1 cellular context compared by ENCODE assay signal in genomic region chr3:102570551-102570950, GRCh38.
TF ChIP-seq lines count a peak whose summit lies in the region.

No MANE protein-coding gene starts in this region.

TF ChIP-seq in HepG2, 621 proteins besides CTCF, POLR2A, EP300 and RAD21 (continued from another document):
- TF ChIP-seq MAF1 (CRISPR knock-in tag; IDR thresholded peaks at IDR 0.05; ENCODE audit: borderline replicate concordance) (no peak), SAFB2 (CRISPR knock-in tag; IDR thresholded peaks at IDR 0.05; ENCODE audit: borderline replicate concordance, low read depth) (no peak)
TF ChIP-seq in HepG2: peak in this region for 0.
